In the genomic region with DNA sequence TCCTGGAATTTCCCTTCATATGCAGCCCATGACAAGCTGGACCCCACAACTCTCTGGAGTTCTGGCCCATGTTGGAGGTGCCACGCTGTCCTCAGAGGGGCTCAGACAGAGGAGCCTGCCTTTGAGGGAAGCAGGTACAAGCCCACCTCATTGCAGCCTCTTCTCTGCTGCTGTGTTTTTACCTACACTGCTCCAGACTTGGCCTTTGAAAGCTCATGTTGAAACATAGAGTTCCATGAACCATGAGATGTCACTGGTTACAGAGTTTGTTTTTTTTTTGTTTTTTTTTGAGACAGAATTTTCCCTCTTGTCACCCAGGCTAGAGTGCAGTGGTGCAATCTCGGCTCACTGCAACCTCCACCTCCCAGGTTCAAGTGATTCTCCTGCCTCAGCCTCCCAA, we compare ENCODE assay signal across 22 cellular contexts. TPM values are rescaled to one million over a fixed set of nuclear protein-coding genes. Genes with fewer than 3 reads are reported as not detected.
"Had no signal": no experiment of that assay in that cellular context is flagged by ENCODE, and none has a peak within 500 bp of the region (broad histone marks: within the 10 kb centered on the region; RNA-seq: fewer than 3 reads in every experiment).

No MANE protein-coding gene starts in this region.

- H3K27ac Mint-ChIP-seq: dendritic cell treated with granulocyte-macrophage colony-stimulating factor and Interleukin-4, amounts not matched to agents 40 ng/mL and 50 ng/mL, for 4 days; effector memory CD8-positive, alpha-beta T cell had no signal

- H3K27ac ChIP-seq: epithelial cell of prostate, esophagus muscularis mucosa, gastrocnemius medialis, heart right ventricle, right atrium auricular region, suprapubic skin, thyroid gland, upper lobe of left lung, uterus had no signal

- H3K4me3 ChIP-seq: esophagus muscularis mucosa, gastrocnemius medialis, heart right ventricle, mucosa of descending colon, right atrium auricular region, suprapubic skin, thyroid gland, upper lobe of left lung, uterus had no signal

- H3K36me3 Mint-ChIP-seq: naive thymus-derived CD8-positive, alpha-beta T cell had no signal

- H3K4me1 Mint-ChIP-seq: neural crest cell had no signal

- H3K36me3 ChIP-seq: esophagus muscularis mucosa, gastrocnemius medialis, heart right ventricle, right atrium auricular region, suprapubic skin, thyroid gland, upper lobe of left lung, uterus had no signal

- H3K27me3 ChIP-seq: esophagus muscularis mucosa, gastrocnemius medialis, heart right ventricle, right atrium auricular region, suprapubic skin, thyroid gland, upper lobe of left lung, uterus had no signal

- ATAC-seq: effector memory CD8-positive, alpha-beta T cell; gastrocnemius medialis; mucosa of descending colon; naive thymus-derived CD8-positive, alpha-beta T cell; stimulated activated naive CD8-positive, alpha-beta T cell treated with anti-CD3 and anti-CD28 coated beads, Interleukin-15, Interleukin-2, amounts not matched to agents 100 U/mL and 50 U/mL, for 24 hours had no signal

- H3K9me3 Mint-ChIP-seq: dendritic cell treated with granulocyte-macrophage colony-stimulating factor and Interleukin-4, amounts not matched to agents 40 ng/mL and 50 ng/mL, for 4 days; effector memory CD8-positive, alpha-beta T cell; naive thymus-derived CD8-positive, alpha-beta T cell; neural crest cell had no signal

- FAIRE-seq: islet of Langerhans, small intestine had no signal

- H3K4me1 ChIP-seq: esophagus muscularis mucosa, gastrocnemius medialis, right atrium auricular region, thyroid gland, upper lobe of left lung, uterus had no signal

- H3K4me3 Mint-ChIP-seq: dendritic cell treated with granulocyte-macrophage colony-stimulating factor and Interleukin-4, amounts not matched to agents 40 ng/mL and 50 ng/mL, for 4 days; effector memory CD8-positive, alpha-beta T cell; naive thymus-derived CD8-positive, alpha-beta T cell; neural crest cell had no signal

- H3K27me3 Mint-ChIP-seq: naive thymus-derived CD8-positive, alpha-beta T cell had no signal

- DNase-seq: effector memory CD8-positive, alpha-beta T cell; gastrocnemius medialis; heart right ventricle; hypothalamus; kidney glomerular epithelial cell; mucosa of descending colon; small intestine; stimulated activated CD4-positive, alpha-beta T cell treated with anti-CD3 and anti-CD28 coated beads, Interleukin-12 subunit alpha, Interleukin-12 subunit beta, amount 100 ng/mL, for 4 hours; stimulated activated naive CD8-positive, alpha-beta T cell treated with anti-CD3 and anti-CD28 coated beads, Interleukin-15, Interleukin-2, amounts not matched to agents 100 U/mL and 50 U/mL, for 24 hours; thyroid gland; upper lobe of left lung; uterus had no signal

- H3K9me3 ChIP-seq: esophagus muscularis mucosa, gastrocnemius medialis, heart right ventricle, mucosa of descending colon, right atrium auricular region, suprapubic skin, thyroid gland, upper lobe of left lung, uterus had no signal

RNA-seq across cellular contexts. Expression of a gene that starts 38.9 kb away (rescaled TPM):
- total RNA-seq: fibroblast of villous mesenchyme, neural crest cell, osteocyte, right atrium auricular region, thyroid gland, uterus had no signal
- polyA plus RNA-seq: heart right ventricle had no signal
